Comparison of ENCODE assay signal across 23 cellular contexts in genomic region chr7:2564970-2565546, GRCh38. TPM values are rescaled to one million over a fixed set of nuclear protein-coding genes. Genes with fewer than 3 reads are reported as not detected.
DNase-seq lines count a peak whose midpoint lies in the region; ATAC-seq, FAIRE-seq and TF ChIP-seq lines count a peak whose summit lies in the region.
"Had no signal": no experiment of that assay in that cellular context is flagged by ENCODE, and none has a peak within 500 bp of the region (broad histone marks: within the 10 kb centered on the region; RNA-seq: fewer than 3 reads in every experiment).

No MANE protein-coding gene starts in this region.

- in situ Hi-C loops in transverse colon (cut with MboI; ENCODE audit: low pct_ligation_motif_present in 1 of 4, low pct_unique_long_range_greater_than_20kb in 1 of 4, low sequenced_read_pairs in 3 of 4): no loop called here

- H3K27me3 ChIP-seq in bronchial epithelial cell (ENCODE audit: control insufficient read depth, insufficient read depth, low read length): no peaks in the 10 kb centered on the region
- no peaks in the 10 kb centered on the region for H3K27me3 ChIP-seq in right lobe of liver
- H3K27me3 ChIP-seq in transverse colon: no peaks in the 10 kb centered on the region
- H3K27me3 ChIP-seq in Karpas-422 (ENCODE audit: low read length): no peaks in the 10 kb centered on the region
- H3K27me3 ChIP-seq: heart right ventricle, right atrium auricular region, stomach, upper lobe of left lung had no signal

- no peak overlapping the region for H3K9ac ChIP-seq in Karpas-422 (ENCODE audit: low read length)

- H3K4me3 ChIP-seq in bronchial epithelial cell (ENCODE audit: low read depth, low read length) (no peak overlapping the region), right lobe of liver (no peak overlapping the region), transverse colon (no peak overlapping the region), Karpas-422 (ENCODE audit: low read length) (no peak overlapping the region)
- H3K4me3 ChIP-seq: GM23338, heart right ventricle, right atrium auricular region, stomach, upper lobe of left lung had no signal

- H3K27ac ChIP-seq in right lobe of liver: no peak overlapping the region
- peak overlapping the region in 2 of 4 donors; percentile 12 to 59 for H3K27ac ChIP-seq in transverse colon
- H3K27ac ChIP-seq in Karpas-422 (ENCODE audit: low read length): no peak overlapping the region
- H3K27ac ChIP-seq: heart right ventricle, HL-60, right atrium auricular region, stomach, upper lobe of left lung had no signal

- no peak overlapping the region for H3K4me2 ChIP-seq in Karpas-422 (ENCODE audit: low read depth, low read length, poor library complexity, severe bottlenecking)
- H3K4me2 ChIP-seq: GM23338 had no signal

- TF ChIP-seq POLR2A in right lobe of liver (IDR thresholded peaks at IDR 0.05) (no peak), transverse colon (IDR thresholded peaks at IDR 0.05) (peak; percentile 31)

- TF ChIP-seq EP300 in transverse colon (IDR thresholded peaks at IDR 0.05; ENCODE audit: low read depth): no peak

- intact Hi-C loops in right lobe of liver (cut with DNase I) (loop anchor here in 1 of 2 donors (10.0 kb wide), 1 partner anchor 120 kb away; the partner anchor contains the start of gene AMZ1), transverse colon (cut with DNase I; ENCODE audit: low total_unique reads) (no loop called here)

- H3K36me3 ChIP-seq in bronchial epithelial cell (ENCODE audit: control insufficient read depth, insufficient read depth, low read length) (no peaks in the 10 kb centered on the region), right lobe of liver (no peaks in the 10 kb centered on the region), transverse colon (no peaks in the 10 kb centered on the region), Karpas-422 (ENCODE audit: insufficient read depth, low read length) (no peaks in the 10 kb centered on the region)
- H3K36me3 ChIP-seq: right atrium auricular region had no signal

- no peaks in the 10 kb centered on the region for H3K9me2 ChIP-seq in Karpas-422 (replicated peaks; ENCODE audit: insufficient read depth, low read length)

- peak; percentile 60 for FAIRE-seq in bronchial epithelial cell (lab: Jason Lieb, UNC)

- H3K4me1 ChIP-seq in right lobe of liver (peaks cover 0 to 8% (median 2%) of the 10 kb centered on the region in 4 donors), transverse colon (peaks cover 6 to 43% (median 11%) of the 10 kb centered on the region in 4 donors), Karpas-422 (ENCODE audit: low read length) (peaks cover 8% of the 10 kb centered on the region; the same call in 1 of the 2 replicates)

- DNase-seq in DMS79 treated with DMSO at 0.1 percent for 48 hours (lab: John Stamatoyannopoulos, UW): peak; percentile 10
- no peak for DNase-seq in DMS79 (lab: John Stamatoyannopoulos, UW)
- no peak for DNase-seq in bronchial epithelial cell (ENCODE audit: low read depth)
- peak in 2 of 3 donors; percentile 47 to 49 for DNase-seq in right lobe of liver
- peak; percentile 63 for DNase-seq in transverse colon
- no peak for DNase-seq in NCI-H146 treated with DMSO at 0.1 percent for 48 hours (lab: John Stamatoyannopoulos, UW; ENCODE audit: unreplicated experiment)
- no peak for DNase-seq in Karpas-422
- no peak for DNase-seq in NCI-H146 (lab: John Stamatoyannopoulos, UW)
- DNase-seq: 8988T; activated CD4-positive, CD25-positive, alpha-beta regulatory T cell treated with anti-CD3 and anti-CD28 coated beads, Interleukin-2, amount 50 U/mL, for 72 hours; activated CD8-positive, alpha-beta T cell treated with anti-CD3 and anti-CD28 coated beads, Interleukin-2, amount 10 ng/mL, durations not matched to agents 7 days and 5 days; activated naive CD4-positive, alpha-beta T cell treated with Interleukin-2 at 50 U/mL for 16 hours; activated T-cell treated with anti-CD3 and anti-CD28 coated beads, Interleukin-2, amount 50 U/mL, for 1 hour; amniotic stem cell; heart right ventricle; left ventricle myocardium superior; NCI-H1417; NCI-H526; stomach; upper lobe of left lung had no signal

- no peaks in the 10 kb centered on the region for H3K9me3 ChIP-seq in right lobe of liver
- no peaks in the 10 kb centered on the region for H3K9me3 ChIP-seq in transverse colon
- no peaks in the 10 kb centered on the region for H3K9me3 ChIP-seq in Karpas-422 (ENCODE audit: low read length)
- H3K9me3 ChIP-seq: heart right ventricle, right atrium auricular region, stomach, upper lobe of left lung had no signal

- no peaks in the 10 kb centered on the region for H3K79me2 ChIP-seq in Karpas-422 (ENCODE audit: low read length)

- peak; percentile 66 to 80 (median 72) for ATAC-seq in right lobe of liver
- ATAC-seq: activated CD8-positive, alpha-beta T cell treated with anti-CD3 and anti-CD28 coated beads, Interleukin-2, amount 10 ng/mL, durations not matched to agents 7 days and 5 days; GM23338; heart right ventricle; left ventricle myocardium superior had no signal

- H2AFZ ChIP-seq in Karpas-422 (ENCODE audit: low read length): no peak overlapping the region
- H2AFZ ChIP-seq: GM23338 had no signal

- H4K20me1 ChIP-seq in Karpas-422 (ENCODE audit: insufficient read depth, low read depth, low read length): no peaks in the 10 kb centered on the region

- 27% methylated on average over 8 of the region's 12 CpGs for WGBS in right lobe of liver (ENCODE audit: insufficient coverage, low coverage, low lambda C conversion rate, missing lambda C conversion rate)
- 57% methylated on average over 12 of the region's 12 CpGs; no CpG with 5 or more reads in 1 of the 2 donors for WGBS in transverse colon (ENCODE audit: low coverage in 1 of 2), 2 donors

- TF ChIP-seq CTCF in bronchial epithelial cell (IDR thresholded peaks at IDR 0.05; ENCODE audit: insufficient read depth, low read length, severe bottlenecking): no peak
- no peak for TF ChIP-seq CTCF in right lobe of liver (IDR thresholded peaks at IDR 0.05)
- peak in 1 of 5 experiments; percentile 20 for TF ChIP-seq CTCF in transverse colon (IDR thresholded peaks at IDR 0.05)

RNA-seq across cellular contexts. Expression of gene IQCE, which starts 6.3 kb away (rescaled TPM):
- total RNA-seq in bronchial epithelial cell (6.3 and 6.9 TPM in 2 replicates), right lobe of liver (1 to 10 TPM; 3.7 to 7.0 (median 4.0) TPM), transverse colon (100 to 1,000 TPM in 1 of 4 donors, 10 to 100 TPM in 3; 27.2 to 187 (median 55.5) TPM)
- total RNA-seq in Karpas-422 (2014; rRNA removed; shearing (Covaris generic); ENCODE audit: low replicate concordance): 0.93 and 1.1 TPM in 2 replicates

RNA-seq across cellular contexts. Expression of gene BRAT1, which starts 9.7 kb away (rescaled TPM):
- 12.1 and 13.3 TPM in 2 replicates for total RNA-seq in bronchial epithelial cell
- total RNA-seq in right lobe of liver: 10 to 100 TPM; 11.1 to 25.9 (median 14.8) TPM
- total RNA-seq in transverse colon: 100 to 1,000 TPM in 1 of 4 donors, 10 to 100 TPM in 3; 31.7 to 120 (median 40.4) TPM
- 10.5 and 30.1 TPM in 2 replicates for total RNA-seq in Karpas-422 (2014; rRNA removed; shearing (Covaris generic); ENCODE audit: low replicate concordance)

RNA-seq across cellular contexts. Expression of gene LFNG, which starts 45.5 kb away (rescaled TPM):
- total RNA-seq in bronchial epithelial cell (4.5 and 6.8 TPM in 2 replicates), right lobe of liver (1 to 10 TPM; 1.0 to 4.3 (median 1.7) TPM), transverse colon (100 to 1,000 TPM in 2 of 4 donors, 10 to 100 TPM in 2; 17.9 to 162 (median 80.6) TPM)
- total RNA-seq in Karpas-422 (2014; rRNA removed; shearing (Covaris generic); ENCODE audit: low replicate concordance): 0.07 and 0.19 TPM in 2 replicates

Comparison
In these comparisons a context has a peak if more than half of its experiments do, and no peak if none do; other contexts are left out.
1. DNase-seq: peak in DMS79 treated with DMSO at 0.1 percent for 48 hours (single experiment), right lobe of liver (2 of 3) and transverse colon (single experiment); none in DMS79 (single experiment), bronchial epithelial cell (single experiment), NCI-H146 treated with DMSO at 0.1 percent for 48 hours (single experiment), Karpas-422 (single experiment) and NCI-H146 (single experiment).